In the genomic region with DNA sequence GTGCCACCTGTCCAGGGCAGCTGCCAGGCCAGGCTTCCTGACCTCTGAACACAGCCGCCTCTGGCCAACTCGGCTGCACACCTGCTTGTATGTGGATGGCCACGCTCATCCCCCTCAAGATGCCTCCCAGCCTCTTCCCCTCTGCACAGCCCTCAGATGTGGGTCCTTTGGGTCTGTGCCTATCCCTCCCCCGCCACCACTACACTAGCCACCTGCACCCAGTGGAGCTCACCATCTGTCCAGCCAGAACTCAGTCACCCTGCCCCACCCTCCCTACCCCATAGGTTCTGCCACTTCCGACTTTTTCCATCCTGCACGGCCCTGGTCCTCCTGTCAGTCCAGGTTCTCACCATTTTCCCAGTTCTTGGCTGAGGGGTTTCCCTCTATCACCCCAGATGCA, we compare ENCODE assay signal across 22 cellular contexts. TPM values are rescaled to one million over a fixed set of nuclear protein-coding genes. Genes with fewer than 3 reads are reported as not detected.
A peak's percentile ranks its signal among the peaks of the same experiment; 100 is the strongest.
DNase-seq lines count a peak whose midpoint lies in the region; TF ChIP-seq lines count a peak whose summit lies in the region.
"Had no signal": no experiment of that assay in that cellular context is flagged by ENCODE, and none has a peak within 500 bp of the region (broad histone marks: within the 10 kb centered on the region; RNA-seq: fewer than 3 reads in every experiment).

No MANE protein-coding gene starts in this region.

- H2AK5ac ChIP-seq in H9 (ENCODE audit: insufficient read length, low read length), result no peak overlapping the region

- no peak overlapping the region for H3K9ac ChIP-seq in H9 (ENCODE audit: extremely low read depth, insufficient read length, low read length)
- no peak overlapping the region for H3K9ac ChIP-seq in mammary epithelial cell (ENCODE audit: insufficient read depth, low read length)
- H3K9ac ChIP-seq: KMS-11 had no signal

- H4K20me1 ChIP-seq in H9 (ENCODE audit: control insufficient read depth, insufficient read depth, insufficient read length) (no peaks in the 10 kb centered on the region), mammary epithelial cell (ENCODE audit: insufficient read depth, low read length) (no peaks in the 10 kb centered on the region)

- no peaks in the 10 kb centered on the region for H3K23me2 ChIP-seq in H9 (ENCODE audit: insufficient read length, low read depth, low read length, poor library complexity, severe bottlenecking)

- WGBS in H9 (ENCODE audit: extremely low coverage, insufficient read length, low lambda C conversion rate), result no CpG with 5 or more reads among the region's 6 CpGs
- WGBS in mammary epithelial cell (ENCODE audit: low coverage, missing lambda C conversion rate), result 81% methylated on average over 5 of the region's 6 CpGs

- H3K18ac ChIP-seq in H9 (ENCODE audit: insufficient read length, low read depth, low read length), result no peak overlapping the region

- H3K79me1 ChIP-seq in H9 (ENCODE audit: insufficient read depth, low read depth, low read length, poor library complexity, severe bottlenecking), result no peaks in the 10 kb centered on the region

- in situ Hi-C loops in mammary epithelial cell (cut with MboI; ENCODE audit: low sequenced_read_pairs in 2 of 2), result no loop called here

- H3K4me3 ChIP-seq in mammary epithelial cell (replicated peaks in 1 of 3; ENCODE audit: insufficient read depth in 1 of 3, low read depth in 2 of 3, low read length in 3 of 3), result no peak overlapping the region
- H3K4me3 ChIP-seq: PC-9, SJCRH30 had no signal

- H3K27me3 ChIP-seq in H9 (ENCODE audit: insufficient read depth, low read length) (no peaks in the 10 kb centered on the region), mammary epithelial cell (ENCODE audit: insufficient read depth, low read length) (no peaks in the 10 kb centered on the region)
- H3K27me3 ChIP-seq: SJCRH30 had no signal

- DNase-seq in NCI-H1694 treated with DMSO at 0.1 percent for 48 hours (lab: John Stamatoyannopoulos, UW) (peak; percentile 5), NCI-H1694 (lab: John Stamatoyannopoulos, UW) (no peak), H9 (no peak), RPMI8226 (peak; percentile 46), myocyte (ENCODE audit: low read depth) (peak; percentile 40), Calu3 (no peak), mammary epithelial cell (no peak)
- no peak for DNase-seq in activated CD4-positive, alpha-beta memory T cell treated with anti-CD3 and anti-CD28 coated beads for 36 hours
- DNase-seq: CD8-positive, alpha-beta memory T cell; GOT3; IMR-90; NCI-H1092 treated with DMSO at 0.1 percent for 48 hours; NCI-H1436 treated with DMSO at 0.1 percent for 48 hours; NCI-H2081 treated with DMSO at 0.1 percent for 48 hours; NCI-H2227 treated with DMSO at 0.1 percent for 48 hours; NCI-H510A; PC-9; SJCRH30; T-cell had no signal

- TF ChIP-seq CTCF in H9 (conservative IDR thresholded peaks at IDR 0.05), result no peak
- no peak for TF ChIP-seq CTCF in Calu3 (IDR thresholded peaks at IDR 0.05; ENCODE audit: unreplicated experiment)
- no peak for TF ChIP-seq CTCF in mammary epithelial cell (conservative IDR thresholded peaks at IDR 0.05 in 1 of 2, IDR thresholded peaks at IDR 0.05 in 1 of 2; ENCODE audit: extremely low read depth in 1 of 2, insufficient read depth in 1 of 2, low read depth in 1 of 2, low read length in 2 of 2)

- dilution Hi-C loops in mammary epithelial cell (cut with HindIII; ENCODE audit: low sequenced_read_pairs), result no loop called here

- no peak overlapping the region for H2BK5ac ChIP-seq in H9 (ENCODE audit: insufficient read length, low read length)

- CTCF ChIA-PET in Calu3 (lab: Charles Lee), result no interaction called here
- CTCF ChIA-PET in mammary epithelial cell (lab: Charles Lee; ENCODE audit: low non-redundant PET), result no interaction called here
- CTCF ChIA-PET in activated CD4-positive, alpha-beta memory T cell treated with anti-CD3 and anti-CD28 coated beads for 36 hours (lab: Charles Lee), result no interaction called here

- no peak overlapping the region for H3K56ac ChIP-seq in H9 (ENCODE audit: insufficient read length, low read depth, low read length)

- H3K27ac Mint-ChIP-seq in H9 (peak overlapping the region; percentile 68 to 81 (median 77); a peak in 4 of 7 replicates), Calu3 (ENCODE audit: unreplicated experiment) (no peak overlapping the region)
- H3K27ac Mint-ChIP-seq in activated CD4-positive, alpha-beta memory T cell treated with anti-CD3 and anti-CD28 coated beads for 36 hours, result no peak overlapping the region
- H3K27ac Mint-ChIP-seq: CD8-positive, alpha-beta memory T cell; T-cell had no signal

- H2AFZ ChIP-seq in H9 (ENCODE audit: low read length) (no peak overlapping the region), mammary epithelial cell (ENCODE audit: low read depth, low read length) (no peak overlapping the region)
- H2AFZ ChIP-seq: PC-9 had no signal

- H4K8ac ChIP-seq in H9 (replicated peaks; ENCODE audit: insufficient read length, low read depth, low read length), result no peak overlapping the region

- BruUV-seq in Calu3 (replicated peaks; lab: Mats Ljungman, UMichigan) (no TSS peak), mammary epithelial cell (replicated peaks; lab: Mats Ljungman, UMichigan) (no TSS peak)

- H3K9me3 ChIP-seq in H9 (ENCODE audit: control insufficient read depth, low read depth, low read length) (no peaks in the 10 kb centered on the region), mammary epithelial cell (replicated peaks; ENCODE audit: insufficient read depth, low read length) (no peaks in the 10 kb centered on the region)
- H3K9me3 ChIP-seq: SJCRH30 had no signal

- no peak overlapping the region for H3K23ac ChIP-seq in H9 (ENCODE audit: insufficient read length, low read depth, low read length)

- H3K36me3 ChIP-seq in mammary epithelial cell (ENCODE audit: insufficient read depth, low read length), result no peaks in the 10 kb centered on the region
- H3K36me3 ChIP-seq: SJCRH30 had no signal

- no peak overlapping the region for H3K27ac ChIP-seq in H9 (ENCODE audit: insufficient read length, low read depth, low read length)
- no peak overlapping the region for H3K27ac ChIP-seq in mammary epithelial cell (ENCODE audit: insufficient read depth, low read depth, low read length)
- H3K27ac ChIP-seq: C4-2B, KMS-11, PC-9, RWPE1, SJCRH30 had no signal

- H3K4me1 ChIP-seq in H9 (ENCODE audit: insufficient read depth, low read length) (no peaks in the 10 kb centered on the region; the same call in 1 of the 2 replicates), mammary epithelial cell (ENCODE audit: insufficient read depth, low read length) (no peaks in the 10 kb centered on the region)
- H3K4me1 ChIP-seq: SJCRH30 had no signal

- H3K9me3 Mint-ChIP-seq in H9 (peaks cover 12 to 15% of the 10 kb centered on the region in 2 experiments), Calu3 (ENCODE audit: low read depth, unreplicated experiment) (no peaks in the 10 kb centered on the region)
- no peaks in the 10 kb centered on the region for H3K9me3 Mint-ChIP-seq in activated CD4-positive, alpha-beta memory T cell treated with anti-CD3 and anti-CD28 coated beads for 36 hours
- H3K9me3 Mint-ChIP-seq: CD8-positive, alpha-beta memory T cell; T-cell had no signal

- peaks cover 49 to 51% of the 10 kb centered on the region in 2 experiments for H3K4me1 Mint-ChIP-seq in H9
- no peaks in the 10 kb centered on the region for H3K4me1 Mint-ChIP-seq in Calu3 (ENCODE audit: low read depth, unreplicated experiment)
- no peaks in the 10 kb centered on the region for H3K4me1 Mint-ChIP-seq in activated CD4-positive, alpha-beta memory T cell treated with anti-CD3 and anti-CD28 coated beads for 36 hours (ENCODE audit: low read depth)
- H3K4me1 Mint-ChIP-seq: CD8-positive, alpha-beta memory T cell; T-cell had no signal

- H3K14ac ChIP-seq in H9 (ENCODE audit: insufficient read depth, low read length), result no peak overlapping the region

- H2BK15ac ChIP-seq in H9 (ENCODE audit: low read depth, low read length), result no peak overlapping the region

- intact Hi-C loops in Calu3 (cut with micrococcal nuclease; ENCODE audit: unreplicated experiment) (no loop called here), mammary epithelial cell (cut with micrococcal nuclease) (no loop called here)
- intact Hi-C loops in activated CD4-positive, alpha-beta memory T cell treated with anti-CD3 and anti-CD28 coated beads for 36 hours (cut with micrococcal nuclease), result no loop called here

- no peak overlapping the region for H3T11ph ChIP-seq in H9 (ENCODE audit: low read length)

- H4K5ac ChIP-seq in H9 (ENCODE audit: insufficient read length, low read depth, low read length), result no peak overlapping the region

- H3K79me2 ChIP-seq in H9 (ENCODE audit: insufficient read depth, low read length) (no peaks in the 10 kb centered on the region; the same call in 1 of the 2 replicates), mammary epithelial cell (ENCODE audit: insufficient read depth, low read length) (no peaks in the 10 kb centered on the region)

- H3K27me3 Mint-ChIP-seq in H9 (ENCODE audit: low read depth), result no peaks in the 10 kb centered on the region
- H3K27me3 Mint-ChIP-seq in Calu3 (ENCODE audit: unreplicated experiment), result peaks cover 95% of the 10 kb centered on the region
- peaks cover 14% of the 10 kb centered on the region for H3K27me3 Mint-ChIP-seq in activated CD4-positive, alpha-beta memory T cell treated with anti-CD3 and anti-CD28 coated beads for 36 hours

- no peak overlapping the region for H2BK120ac ChIP-seq in H9 (ENCODE audit: low read depth, low read length, poor library complexity, severe bottlenecking)

- H3K36me3 Mint-ChIP-seq in H9 (ENCODE audit: insufficient read depth in 1 of 3, low read depth in 3 of 3) (peaks cover 28 to 65% (median 55%) of the 10 kb centered on the region in 3 experiments), Calu3 (ENCODE audit: insufficient read depth, unreplicated experiment) (peaks cover 5% of the 10 kb centered on the region)
- no peaks in the 10 kb centered on the region for H3K36me3 Mint-ChIP-seq in activated CD4-positive, alpha-beta memory T cell treated with anti-CD3 and anti-CD28 coated beads for 36 hours
- H3K36me3 Mint-ChIP-seq: CD8-positive, alpha-beta memory T cell; T-cell had no signal

- no peak overlapping the region for H4K91ac ChIP-seq in H9 (ENCODE audit: insufficient read length, low read depth, low read length)

- no peak overlapping the region for H3K4me3 Mint-ChIP-seq in H9
- H3K4me3 Mint-ChIP-seq in Calu3 (ENCODE audit: low read depth, unreplicated experiment), result no peak overlapping the region
- no peak overlapping the region for H3K4me3 Mint-ChIP-seq in activated CD4-positive, alpha-beta memory T cell treated with anti-CD3 and anti-CD28 coated beads for 36 hours
- H3K4me3 Mint-ChIP-seq: CD8-positive, alpha-beta memory T cell; T-cell had no signal

- no peak overlapping the region for H3K4me2 ChIP-seq in H9 (ENCODE audit: insufficient read depth, insufficient read length, low read length)
- H3K4me2 ChIP-seq in mammary epithelial cell (ENCODE audit: insufficient read depth, low read depth, low read length), result no peak overlapping the region
- H3K4me2 ChIP-seq: KMS-11, PC-9 had no signal

- POLR2A ChIA-PET in activated CD4-positive, alpha-beta memory T cell treated with anti-CD3 and anti-CD28 coated beads for 36 hours (lab: Charles Lee), result no interaction called here

- no peak overlapping the region for H2BK20ac ChIP-seq in H9 (ENCODE audit: low read depth, low read length, poor library complexity, severe bottlenecking)

- no peak overlapping the region for H2BK12ac ChIP-seq in H9 (ENCODE audit: insufficient read length, low read depth, low read length)

- no peak overlapping the region for H3K4ac ChIP-seq in H9 (ENCODE audit: low read depth, low read length)

RNA-seq across cellular contexts. Expression of a gene that starts 44.6 kb away (rescaled TPM):
- total RNA-seq in H9 (2021), result 54.3 and 60.3 TPM in 2 replicates
- 0.35 and 1.9 TPM in 2 replicates for total RNA-seq in myocyte
- polyA plus RNA-seq in myocyte (2012), result 0.34 TPM
- not detected in 2 replicates for total RNA-seq in Calu3 (2022)
- total RNA-seq in mammary epithelial cell, result under 1 TPM in 1 of 2 donors, not detected in 1; 0.26 TPM
- not detected for polyA plus RNA-seq in mammary epithelial cell
- polyA minus RNA-seq in mammary epithelial cell, result not detected
- not detected for total RNA-seq in activated CD4-positive, alpha-beta memory T cell treated with anti-CD3 and anti-CD28 coated beads for 36 hours
- total RNA-seq: CD8-positive, alpha-beta memory T cell; IMR-90; PC-9 had no signal
- polyA plus RNA-seq: CD8-positive, alpha-beta memory T cell had no signal

Comparison
In these comparisons a context has a peak if more than half of its experiments do, and no peak if none do; other contexts are left out.
1. DNase-seq: peak in NCI-H1694 treated with DMSO at 0.1 percent for 48 hours (single experiment), RPMI8226 (single experiment) and myocyte (single experiment); none in NCI-H1694 (single experiment), H9 (single experiment), Calu3 (single experiment), mammary epithelial cell (single experiment) and activated CD4-positive, alpha-beta memory T cell treated with anti-CD3 and anti-CD28 coated beads for 36 hours (single experiment).
2. H3K27ac Mint-ChIP-seq: peak in H9 (3 of 3); none in Calu3 (single experiment) and activated CD4-positive, alpha-beta memory T cell treated with anti-CD3 and anti-CD28 coated beads for 36 hours (single experiment).
3. RNA of a gene that starts 44.6 kb away (total RNA-seq): 54.3 to 60.3 TPM in H9; 0.35 to 1.9 TPM in myocyte, 0.26 TPM in mammary epithelial cell, not detected in activated CD4-positive, alpha-beta memory T cell treated with anti-CD3 and anti-CD28 coated beads for 36 hours and not detected in Calu3; every median in the first group is over 10 times any median in the second.